21 cellular contexts compared by ENCODE assay signal in the genomic region with DNA sequence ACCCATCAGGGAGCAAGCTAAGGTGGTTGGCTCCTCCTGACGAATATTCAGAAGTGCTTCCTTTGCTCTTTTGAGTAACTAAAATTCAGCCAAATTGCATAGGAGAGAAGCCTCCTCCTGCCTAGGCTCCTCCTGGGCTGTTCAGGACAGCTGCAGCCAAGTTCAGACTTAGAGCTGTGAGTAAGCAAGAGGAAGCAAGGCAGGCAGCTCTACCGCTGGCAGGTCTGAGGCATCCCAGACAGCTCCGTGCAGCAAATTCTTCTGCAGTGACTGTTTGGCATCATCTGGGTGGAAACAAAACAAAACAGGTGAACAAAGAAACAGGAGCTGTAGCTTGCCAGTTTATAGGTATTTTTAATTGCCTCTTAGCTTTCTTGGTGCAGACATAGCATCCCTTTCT.
DNase-seq lines count a peak whose midpoint lies in the region; ATAC-seq, FAIRE-seq and TF ChIP-seq lines count a peak whose summit lies in the region.
"Had no signal": no experiment of that assay in that cellular context is flagged by ENCODE, and none has a peak within 500 bp of the region (broad histone marks: within the 10 kb centered on the region; RNA-seq: fewer than 3 reads in every experiment).

No MANE protein-coding gene starts in this region.

- intact Hi-C loops in Right ventricle myocardium inferior (cut with DNase I) = no loop called here

- no peaks in the 10 kb centered on the region for H3K9me1 ChIP-seq in keratinocyte (ENCODE audit: control insufficient read depth, extremely low read depth, insufficient read depth, low read length)

- H3K27ac ChIP-seq in right atrium auricular region (no peak overlapping the region), keratinocyte (ENCODE audit: control insufficient read depth, insufficient read depth, low read length) (peak overlapping the region; percentile 11)
- H3K27ac ChIP-seq: esophagus muscularis mucosa, upper lobe of left lung had no signal

- DNase-seq in Right ventricle myocardium inferior (ENCODE audit: missing footprints) = no peak
- DNase-seq in right atrium auricular region (ENCODE audit: low spot score) = no peak
- peak; percentile 6 for DNase-seq in amniotic epithelial cell (ENCODE audit: low read depth)
- DNase-seq in keratinocyte (ENCODE audit: low read depth, low spot score) = peak; percentile 79
- peak; percentile 86 for DNase-seq in urothelium cell line (ENCODE audit: low spot score)
- no peak for DNase-seq in DMS153 treated with DMSO at 0.1 percent for 48 hours (lab: John Stamatoyannopoulos, UW; ENCODE audit: unreplicated experiment)
- DNase-seq: activated CD4-positive, alpha-beta T cell treated with anti-CD3 and anti-CD28 coated beads for 4 hours; activated naive CD8-positive, alpha-beta T cell treated with anti-CD3 and anti-CD28 coated beads for 36 hours; activated T-cell treated with anti-CD3 and anti-CD28 coated beads for 4 hours; Caco-2; KBM-7; NCI-H2081; NCI-H774; nephron progenitor cell; right cardiac atrium; stimulated activated CD4-positive, alpha-beta T cell treated with anti-CD3 and anti-CD28 coated beads, Interleukin-4, amount 100 ng/mL, for 4 hours; upper lobe of left lung had no signal

- FAIRE-seq in keratinocyte (lab: Jason Lieb, UNC) = peak; percentile 99
- FAIRE-seq in urothelium cell line (lab: Jason Lieb, UNC) = no peak
- FAIRE-seq: colon had no signal

- TF ChIP-seq CTCF in right atrium auricular region (IDR thresholded peaks at IDR 0.05) = no peak
- no peak for TF ChIP-seq CTCF in keratinocyte (optimal IDR thresholded peaks at IDR 0.05 in 1 of 3, IDR thresholded peaks at IDR 0.05 in 1 of 3, conservative IDR thresholded peaks at IDR 0.05 in 1 of 3; ENCODE audit: extremely low read depth in 1 of 3, insufficient read depth in 2 of 3, low read length in 3 of 3)

- H3K4me1 ChIP-seq in right atrium auricular region (no peaks in the 10 kb centered on the region), keratinocyte (ENCODE audit: control insufficient read depth, extremely low read depth, insufficient read depth, low read length) (peaks cover 39% of the 10 kb centered on the region)
- H3K4me1 ChIP-seq: Caco-2 had no signal

- peaks cover 0 to 8% of the 10 kb centered on the region in 2 donors for H3K9me3 ChIP-seq in right atrium auricular region
- H3K9me3 ChIP-seq in keratinocyte (ENCODE audit: control insufficient read depth, low read depth, low read length) = peaks cover 11% of the 10 kb centered on the region
- H3K9me3 ChIP-seq: Caco-2, upper lobe of left lung had no signal

- H3K9ac ChIP-seq in keratinocyte (ENCODE audit: control insufficient read depth, extremely low read depth, insufficient read depth, low read length) = no peak overlapping the region

- no peaks in the 10 kb centered on the region for H3K79me2 ChIP-seq in keratinocyte (ENCODE audit: control insufficient read depth, insufficient read depth, low read length)

- ATAC-seq in Right ventricle myocardium inferior (peak; percentile 53), HG03196 (IDR thresholded peaks at IDR 0.05; ENCODE audit: unreplicated experiment) (no peak), GM18858 (IDR thresholded peaks at IDR 0.05; ENCODE audit: unreplicated experiment) (no peak)

- H2AFZ ChIP-seq in keratinocyte (ENCODE audit: control insufficient read depth, low read length) = no peak overlapping the region

- dilution Hi-C loops in keratinocyte (cut with MboI; ENCODE audit: extremely low pct_ligation_motif_present, low sequenced_read_pairs) = no loop called here

- H3K4me3 ChIP-seq in right atrium auricular region = no peak overlapping the region
- H3K4me3 ChIP-seq in keratinocyte (ENCODE audit: control insufficient read depth in 2 of 3, extremely low read depth in 1 of 3, insufficient read depth in 2 of 3, low read depth in 1 of 3, low read length in 3 of 3) = no peak overlapping the region
- H3K4me3 ChIP-seq: esophagus muscularis mucosa, upper lobe of left lung had no signal

- H3K27me3 ChIP-seq in right atrium auricular region = no peaks in the 10 kb centered on the region
- H3K27me3 ChIP-seq in keratinocyte (ENCODE audit: control insufficient read depth, extremely low read depth, insufficient read depth, low read length) = no peaks in the 10 kb centered on the region
- H3K27me3 ChIP-seq: esophagus muscularis mucosa, upper lobe of left lung had no signal

- peak overlapping the region; percentile 30 for H3K4me2 ChIP-seq in keratinocyte (ENCODE audit: control insufficient read depth, extremely low read depth, insufficient read depth, low read depth, low read length)

- H3K36me3 ChIP-seq in right atrium auricular region = no peaks in the 10 kb centered on the region
- H3K36me3 ChIP-seq in keratinocyte (ENCODE audit: control insufficient read depth in 2 of 2, extremely low read depth in 1 of 2, insufficient read depth in 2 of 2, low read length in 2 of 2) = no peaks in the 10 kb centered on the region
- H3K36me3 ChIP-seq: esophagus muscularis mucosa, upper lobe of left lung had no signal

- no peaks in the 10 kb centered on the region for H4K20me1 ChIP-seq in keratinocyte (ENCODE audit: control insufficient read depth, extremely low read depth, insufficient read depth, low read length)

Comparison
In these comparisons a context has a peak if more than half of its experiments do, and no peak if none do; other contexts are left out.
1. DNase-seq: peak in amniotic epithelial cell (single experiment), keratinocyte (single experiment) and urothelium cell line (single experiment); none in Right ventricle myocardium inferior (single experiment), right atrium auricular region (single experiment) and DMS153 treated with DMSO at 0.1 percent for 48 hours (single experiment).